19 cellular contexts compared by ENCODE assay signal in the genomic region with DNA sequence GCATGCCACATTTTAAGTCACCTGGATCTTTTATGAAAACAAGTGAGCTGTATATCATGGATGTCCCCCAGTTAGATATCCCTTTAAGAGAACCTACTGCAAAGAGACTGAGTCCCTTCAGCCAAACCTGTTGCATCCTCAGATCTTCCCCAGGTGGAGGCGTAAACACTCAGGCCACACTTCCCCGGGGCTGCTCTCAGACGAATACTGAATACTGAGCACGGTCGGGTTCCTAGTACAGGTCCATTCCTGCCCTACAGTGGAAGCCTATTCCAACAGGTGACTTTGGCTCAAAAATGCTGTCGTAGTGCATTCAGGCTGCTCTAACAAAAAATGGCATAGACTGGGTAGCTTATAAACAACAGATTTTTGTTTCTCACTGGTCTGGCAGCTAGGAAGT.
"Had no signal": no experiment of that assay in that cellular context is flagged by ENCODE, and none has a peak within 500 bp of the region (broad histone marks: within the 10 kb centered on the region; RNA-seq: fewer than 3 reads in every experiment).

No MANE protein-coding gene starts in this region.

- H3K36me3 ChIP-seq: heart left ventricle, neutrophil, right lobe of liver, suprapubic skin, tibial artery, upper lobe of right lung, vagina had no signal

- H3K27ac Mint-ChIP-seq: naive thymus-derived CD8-positive, alpha-beta T cell; stimulated activated effector memory CD8-positive, alpha-beta T cell treated with anti-CD3 and anti-CD28 coated beads, Interleukin-12 subunit alpha, Interleukin-12 subunit beta, amount 100 ng/mL, for 72 hours had no signal

- H3K27me3 ChIP-seq: neutrophil, right lobe of liver, suprapubic skin, tibial artery, upper lobe of right lung, vagina had no signal

- DNase-seq: effector CD4-positive, alpha-beta T cell; heart left ventricle; hippocampal formation; islet precursor cell; mucosa of descending colon; naive thymus-derived CD8-positive, alpha-beta T cell; psoas muscle; retina; right lobe of liver; stimulated activated CD4-positive, alpha-beta T cell treated with anti-CD3 and anti-CD28 coated beads, Interleukin-4, amount 100 ng/mL, for 1 hour; stimulated activated CD8-positive, alpha-beta memory T cell treated with anti-CD3 and anti-CD28 coated beads, Interleukin-4, amount 100 ng/mL, for 48 hours; stimulated activated naive CD8-positive, alpha-beta T cell treated with anti-CD3 and anti-CD28 coated beads, Interleukin-15, Interleukin-2, amounts not matched to agents 100 U/mL and 50 U/mL, for 24 hours; tibial artery; upper lobe of right lung had no signal

- H3K27ac ChIP-seq: heart left ventricle, neutrophil, psoas muscle, right lobe of liver, suprapubic skin, tibial artery, upper lobe of right lung, vagina had no signal

- H3K4me3 Mint-ChIP-seq: naive thymus-derived CD8-positive, alpha-beta T cell; stimulated activated effector memory CD8-positive, alpha-beta T cell treated with anti-CD3 and anti-CD28 coated beads, Interleukin-12 subunit alpha, Interleukin-12 subunit beta, amount 100 ng/mL, for 72 hours had no signal

- H3K36me3 Mint-ChIP-seq: naive thymus-derived CD8-positive, alpha-beta T cell; stimulated activated effector memory CD8-positive, alpha-beta T cell treated with anti-CD3 and anti-CD28 coated beads, Interleukin-12 subunit alpha, Interleukin-12 subunit beta, amount 100 ng/mL, for 72 hours had no signal

- H3K9me3 ChIP-seq: mucosa of descending colon, neutrophil, psoas muscle, right lobe of liver, suprapubic skin, tibial artery, upper lobe of right lung, vagina had no signal

- H3K4me3 ChIP-seq: heart left ventricle, mucosa of descending colon, psoas muscle, right lobe of liver, suprapubic skin, tibial artery, upper lobe of right lung, vagina had no signal

- ATAC-seq: heart left ventricle; left lobe of liver; mucosa of descending colon; naive thymus-derived CD8-positive, alpha-beta T cell; psoas muscle; right lobe of liver; stimulated activated effector memory CD8-positive, alpha-beta T cell treated with anti-CD3 and anti-CD28 coated beads, Interleukin-12 subunit alpha, Interleukin-12 subunit beta, amount 100 ng/mL, for 72 hours; stimulated activated naive CD8-positive, alpha-beta T cell treated with anti-CD3 and anti-CD28 coated beads, Interleukin-15, Interleukin-2, amounts not matched to agents 100 U/mL and 50 U/mL, for 24 hours; upper lobe of right lung had no signal

- H3K4me1 ChIP-seq: heart left ventricle, psoas muscle, right lobe of liver, suprapubic skin, tibial artery, upper lobe of right lung, vagina had no signal
